Comparison of ENCODE assay signal across 8 cellular contexts in the genomic region with DNA sequence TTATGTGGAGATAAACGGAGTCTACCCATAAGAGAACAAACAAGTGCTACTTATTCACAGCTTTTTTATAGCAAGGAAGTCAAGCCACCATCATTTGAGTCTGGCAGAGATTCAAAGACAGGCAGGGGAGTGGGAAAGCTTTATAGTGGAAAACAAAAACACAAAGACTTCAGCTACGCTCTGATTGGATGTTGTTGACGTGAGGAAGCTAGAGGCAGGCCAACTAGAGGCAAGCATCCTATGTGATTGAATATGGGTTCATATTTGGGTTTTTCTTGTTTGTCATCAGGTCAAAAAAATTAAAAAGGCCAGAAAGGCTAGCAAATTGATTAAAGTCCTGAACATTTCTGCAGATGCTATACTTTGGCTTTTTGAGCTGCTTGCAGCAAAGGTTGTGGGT. TPM values are rescaled to one million over a fixed set of nuclear protein-coding genes. Genes with fewer than 3 reads are reported as not detected.
DNase-seq lines count a peak whose midpoint lies in the region; ATAC-seq and TF ChIP-seq lines count a peak whose summit lies in the region.

No MANE protein-coding gene starts in this region.

- BruUV-seq in IMR-90 (replicated peaks; lab: Mats Ljungman, UMichigan), result no TSS peak

- H3K4me1 ChIP-seq in CD8-positive, alpha-beta T cell (ENCODE audit: insufficient read depth, low read length), result no peaks in the 10 kb centered on the region
- no peaks in the 10 kb centered on the region; the same call in 1 of the 2 replicates for H3K4me1 ChIP-seq in IMR-90 (ENCODE audit: control insufficient read depth, insufficient read depth, low read length)

- H3K56ac ChIP-seq in IMR-90 (ENCODE audit: extremely low read depth, insufficient read depth, low read length), result no peak overlapping the region

- H3K27ac Mint-ChIP-seq in CD8-positive, alpha-beta T cell, result no peak overlapping the region
- no peak overlapping the region for H3K27ac Mint-ChIP-seq in activated naive CD8-positive, alpha-beta T cell treated with anti-CD3 and anti-CD28 coated beads, Interleukin-2, amount 10 ng/mL, durations not matched to agents 7 days and 5 days
- no peak overlapping the region for H3K27ac Mint-ChIP-seq in naive B cell

- H3K9me1 ChIP-seq in IMR-90 (ENCODE audit: insufficient read depth, low read length), result no peaks in the 10 kb centered on the region; the same call in 1 of the 2 replicates

- H3K18ac ChIP-seq in IMR-90 (ENCODE audit: low read depth, low read length), result no peak overlapping the region

- H3K9me3 Mint-ChIP-seq in CD8-positive, alpha-beta T cell, result no peaks in the 10 kb centered on the region
- H3K9me3 Mint-ChIP-seq in activated naive CD8-positive, alpha-beta T cell treated with anti-CD3 and anti-CD28 coated beads, Interleukin-2, amount 10 ng/mL, durations not matched to agents 7 days and 5 days, result no peaks in the 10 kb centered on the region
- H3K9me3 Mint-ChIP-seq in naive B cell, result peaks cover 0 to 20% (median 3%) of the 10 kb centered on the region in 7 donors

- DNase-seq in CD8-positive, alpha-beta T cell, result no peak
- no peak for DNase-seq in IMR-90
- DNase-seq in activated naive CD8-positive, alpha-beta T cell treated with anti-CD3 and anti-CD28 coated beads, Interleukin-2, amount 10 ng/mL, durations not matched to agents 7 days and 5 days, result no peak
- no peak for DNase-seq in naive B cell
- DNase-seq in cortex of kidney (lab: John Stamatoyannopoulos, UW), result no peak
- DNase-seq in stimulated activated CD4-positive, alpha-beta T cell treated with anti-CD3 and anti-CD28 coated beads, Interleukin-2, amount 100 ng/mL, for 48 hours, result no peak

- H3K4me3 Mint-ChIP-seq in CD8-positive, alpha-beta T cell, result peak overlapping the region; percentile 59
- H3K4me3 Mint-ChIP-seq in activated naive CD8-positive, alpha-beta T cell treated with anti-CD3 and anti-CD28 coated beads, Interleukin-2, amount 10 ng/mL, durations not matched to agents 7 days and 5 days, result peak overlapping the region; percentile 28
- peak overlapping the region in 7 of 8 donors; percentile 13 to 96 (median 88) for H3K4me3 Mint-ChIP-seq in naive B cell

- in situ Hi-C loops in IMR-90 (cut with MboI; ENCODE audit: low sequenced_read_pairs), result no loop called here

- H3K36me3 Mint-ChIP-seq in CD8-positive, alpha-beta T cell, result peaks cover 6% of the 10 kb centered on the region
- H3K36me3 Mint-ChIP-seq in activated naive CD8-positive, alpha-beta T cell treated with anti-CD3 and anti-CD28 coated beads, Interleukin-2, amount 10 ng/mL, durations not matched to agents 7 days and 5 days, result no peaks in the 10 kb centered on the region
- no peaks in the 10 kb centered on the region for H3K36me3 Mint-ChIP-seq in naive B cell

- H3K4ac ChIP-seq in IMR-90 (ENCODE audit: low read depth, low read length), result no peak overlapping the region

- H3K4me3 ChIP-seq in CD8-positive, alpha-beta T cell (ENCODE audit: low read depth, low read length), result no peak overlapping the region
- H3K4me3 ChIP-seq in IMR-90 (ENCODE audit: insufficient read depth, low read depth, low read length), result no peak overlapping the region

- H3K36me3 ChIP-seq in CD8-positive, alpha-beta T cell (ENCODE audit: insufficient read depth, low read length), result no peaks in the 10 kb centered on the region
- H3K36me3 ChIP-seq in IMR-90 (ENCODE audit: control insufficient read depth, insufficient read depth, low read length), result peaks cover 4% of the 10 kb centered on the region; the same call in 1 of the 2 replicates

- H2AFZ ChIP-seq in IMR-90 (replicated peaks; ENCODE audit: low read length, poor library complexity), result no peak overlapping the region

- intact Hi-C loops in CD8-positive, alpha-beta T cell (cut with DNase I, micrococcal nuclease), result loop anchor here in 1 of 2 experiments (2.0 kb wide), 1 partner anchor 30 kb away; no protein-coding TSS in a partner anchor
- intact Hi-C loops in IMR-90 (cut with micrococcal nuclease), result loop anchor here (5.0 kb wide), 1 partner anchor 103 kb away; the partner anchor contains the start of gene MORF4L2

- no peak overlapping the region for H4K91ac ChIP-seq in IMR-90 (ENCODE audit: insufficient read depth, low read depth, low read length)

- 100% methylated on average over 1 of the region's 3 CpGs; no CpG with 5 or more reads in 1 of the 2 experiments for WGBS in IMR-90 (ENCODE audit: extremely low coverage in 2 of 2, insufficient read length in 1 of 2), 2 experiments

- no peak overlapping the region for H2BK120ac ChIP-seq in IMR-90 (ENCODE audit: low read depth, low read length)

- no peak overlapping the region for H3K9ac ChIP-seq in IMR-90 (ENCODE audit: low read depth, low read length)

- no peaks in the 10 kb centered on the region for H3K27me3 ChIP-seq in CD8-positive, alpha-beta T cell (ENCODE audit: insufficient read depth, low read length)
- no peaks in the 10 kb centered on the region for H3K27me3 ChIP-seq in IMR-90 (ENCODE audit: control insufficient read depth, insufficient read depth, low read length)

- peaks cover 14% of the 10 kb centered on the region for H3K4me1 Mint-ChIP-seq in CD8-positive, alpha-beta T cell (ENCODE audit: low read depth)
- no peaks in the 10 kb centered on the region for H3K4me1 Mint-ChIP-seq in activated naive CD8-positive, alpha-beta T cell treated with anti-CD3 and anti-CD28 coated beads, Interleukin-2, amount 10 ng/mL, durations not matched to agents 7 days and 5 days
- H3K4me1 Mint-ChIP-seq in naive B cell, result peaks cover 5 to 9% (median 6%) of the 10 kb centered on the region in 3 donors

- no peak overlapping the region for H4K5ac ChIP-seq in IMR-90 (ENCODE audit: low read depth, low read length)

- no peak overlapping the region for H2BK20ac ChIP-seq in IMR-90 (ENCODE audit: low read depth, low read length)

- H3K27ac ChIP-seq in CD8-positive, alpha-beta T cell (ENCODE audit: low read depth, low read length), result no peak overlapping the region
- no peak overlapping the region for H3K27ac ChIP-seq in IMR-90 (ENCODE audit: insufficient read depth, low read length)

- TF ChIP-seq RAD21 in IMR-90 (IDR thresholded peaks at IDR 0.05; ENCODE audit: low read length), result no peak

- no peak for TF ChIP-seq POLR2A in IMR-90 (IDR thresholded peaks at IDR 0.05; ENCODE audit: low read depth, low read length)

- H3K79me1 ChIP-seq in IMR-90 (ENCODE audit: low read depth in 1 of 2, low read length in 2 of 2), result peaks cover 6 to 24% of the 10 kb centered on the region in 2 experiments; a peak in 2 of 4 replicates

- POLR2A ChIA-PET in CD8-positive, alpha-beta T cell (lab: Charles Lee), result no interaction called here
- POLR2A ChIA-PET in IMR-90 (lab: Charles Lee; ENCODE audit: unreplicated experiment), result no interaction called here
- POLR2A ChIA-PET in activated naive CD8-positive, alpha-beta T cell treated with anti-CD3 and anti-CD28 coated beads, Interleukin-2, amount 10 ng/mL, durations not matched to agents 7 days and 5 days (lab: Charles Lee), result no interaction called here

- TF ChIP-seq CTCF in CD8-positive, alpha-beta T cell (IDR thresholded peaks at IDR 0.05), result no peak
- no peak for TF ChIP-seq CTCF in IMR-90 (conservative IDR thresholded peaks at IDR 0.05; ENCODE audit: low read depth, low read length)

- no peak overlapping the region for H2BK5ac ChIP-seq in IMR-90 (ENCODE audit: low read depth, low read length, poor library complexity, severe bottlenecking)

- CTCF ChIA-PET in CD8-positive, alpha-beta T cell (lab: Charles Lee), result no interaction called here
- CTCF ChIA-PET in IMR-90 (lab: Yijun Ruan, JAX), result no interaction called here

- no peak overlapping the region for H2BK15ac ChIP-seq in IMR-90 (ENCODE audit: low read depth, low read length)

- no peak for ATAC-seq in CD8-positive, alpha-beta T cell
- ATAC-seq in IMR-90 (ENCODE audit: low read depth) (no peak), naive B cell (ENCODE audit: low read depth in 2 of 2) (no peak), GM21529 (IDR thresholded peaks at IDR 0.05; ENCODE audit: unreplicated experiment) (no peak), HG03457 (IDR thresholded peaks at IDR 0.05; ENCODE audit: unreplicated experiment) (no peak)
- ATAC-seq in activated naive CD8-positive, alpha-beta T cell treated with anti-CD3 and anti-CD28 coated beads, Interleukin-2, amount 10 ng/mL, durations not matched to agents 7 days and 5 days (ENCODE audit: low read depth), result no peak

- peaks cover 2% of the 10 kb centered on the region for H3K27me3 Mint-ChIP-seq in CD8-positive, alpha-beta T cell (ENCODE audit: low read depth)
- peaks cover 6% of the 10 kb centered on the region for H3K27me3 Mint-ChIP-seq in activated naive CD8-positive, alpha-beta T cell treated with anti-CD3 and anti-CD28 coated beads, Interleukin-2, amount 10 ng/mL, durations not matched to agents 7 days and 5 days
- peaks cover 0 to 9% (median 9%) of the 10 kb centered on the region in 3 donors for H3K27me3 Mint-ChIP-seq in naive B cell

- dilution Hi-C loops in IMR-90 (cut with HindIII; ENCODE audit: low sequenced_read_pairs, unreplicated experiment), result no loop called here

- no peak overlapping the region for H2AK9ac ChIP-seq in IMR-90 (replicated peaks; ENCODE audit: low read depth, low read length, poor library complexity)

- no peak overlapping the region for H3K14ac ChIP-seq in IMR-90 (replicated peaks; ENCODE audit: low read depth, low read length)

- no peaks in the 10 kb centered on the region for H3K9me3 ChIP-seq in CD8-positive, alpha-beta T cell (ENCODE audit: low read length)
- no peaks in the 10 kb centered on the region for H3K9me3 ChIP-seq in IMR-90 (ENCODE audit: control insufficient read depth, insufficient read depth, low read length)

- 0 out of 2 replicates have a peak overlapping the region, but pooled peaks have one; percentile 16 for H3K4me2 ChIP-seq in IMR-90 (ENCODE audit: low read depth, low read length)

- H4K8ac ChIP-seq in IMR-90 (ENCODE audit: low read depth in 2 of 2, low read length in 2 of 2), result no peak overlapping the region

- 0 out of 2 replicates have a peak overlapping the region, but pooled peaks have one; percentile 29 for H3K23ac ChIP-seq in IMR-90 (ENCODE audit: low read depth, low read length)

- H4K20me1 ChIP-seq in IMR-90 (ENCODE audit: insufficient read depth, low read length), result no peaks in the 10 kb centered on the region

- H2AK5ac ChIP-seq in IMR-90 (ENCODE audit: low read depth, low read length), result no peak overlapping the region

RNA-seq across cellular contexts. Expression of gene TCEAL4, which starts 0.7 kb away (rescaled TPM):
- total RNA-seq in CD8-positive, alpha-beta T cell, result 10 to 100 TPM; 10.5 to 10.7 TPM
- total RNA-seq in IMR-90 (2012; rRNA removed), result 11.1 and 16.7 TPM in 2 replicates
- 27.3 and 31.9 TPM in 2 replicates for polyA plus RNA-seq in IMR-90 (2012; rRNA removed)
- polyA plus RNA-seq in IMR-90 (2012; cell fraction: cytosol; rRNA removed), result 8.5 and 18.2 TPM in 2 replicates
- 7.3 and 25.4 TPM in 2 replicates for polyA plus RNA-seq in IMR-90 (2012; cell fraction: nucleus; rRNA removed; ENCODE audit: low replicate concordance)
- total RNA-seq in activated naive CD8-positive, alpha-beta T cell treated with anti-CD3 and anti-CD28 coated beads, Interleukin-2, amount 10 ng/mL, durations not matched to agents 7 days and 5 days, result 1 to 10 TPM; 6.0 to 6.7 TPM
- polyA plus RNA-seq in naive B cell (ENCODE audit: low read depth in 6 of 6), result 10 to 100 TPM; 12.0 to 23.0 (median 16.0) TPM

RNA-seq across cellular contexts. Expression of gene TCEAL3, which starts 23.2 kb away (rescaled TPM):
- total RNA-seq in CD8-positive, alpha-beta T cell, result 1 to 10 TPM; 7.3 to 7.6 TPM
- total RNA-seq in IMR-90 (2012; rRNA removed), result 3.2 and 13.1 TPM in 2 replicates
- polyA plus RNA-seq in IMR-90 (2012; rRNA removed) (21.9 and 24.2 TPM in 2 replicates), naive B cell (ENCODE audit: low read depth in 6 of 6) (1 to 10 TPM; 3.5 to 8.0 (median 5.3) TPM)
- 10.3 and 15.0 TPM in 2 replicates for polyA plus RNA-seq in IMR-90 (2012; cell fraction: cytosol; rRNA removed)
- 1.8 and 7.0 TPM in 2 replicates for polyA plus RNA-seq in IMR-90 (2012; cell fraction: nucleus; rRNA removed; ENCODE audit: low replicate concordance)
- total RNA-seq in activated naive CD8-positive, alpha-beta T cell treated with anti-CD3 and anti-CD28 coated beads, Interleukin-2, amount 10 ng/mL, durations not matched to agents 7 days and 5 days, result 1 to 10 TPM; 6.1 to 6.7 TPM

RNA-seq across cellular contexts. Expression of gene TCEAL1, which starts 44.2 kb away (rescaled TPM):
- total RNA-seq in CD8-positive, alpha-beta T cell, result 1 to 10 TPM; 3.4 to 4.2 TPM
- 9.1 and 15.0 TPM in 2 replicates for total RNA-seq in IMR-90 (2012; rRNA removed)
- polyA plus RNA-seq in IMR-90 (2012; rRNA removed), result 18.8 and 21.8 TPM in 2 replicates
- polyA plus RNA-seq in IMR-90 (2012; cell fraction: cytosol; rRNA removed), result 8.8 and 11.6 TPM in 2 replicates
- polyA plus RNA-seq in IMR-90 (2012; cell fraction: nucleus; rRNA removed; ENCODE audit: low replicate concordance), result 7.4 and 22.6 TPM in 2 replicates
- total RNA-seq in activated naive CD8-positive, alpha-beta T cell treated with anti-CD3 and anti-CD28 coated beads, Interleukin-2, amount 10 ng/mL, durations not matched to agents 7 days and 5 days, result 10 to 100 TPM; 10.1 TPM
- 10 to 100 TPM; 23.2 to 74.4 (median 26.0) TPM for polyA plus RNA-seq in naive B cell (ENCODE audit: low read depth in 6 of 6)

Comparison
In these comparisons a context has a peak if more than half of its experiments do, and no peak if none do; other contexts are left out.
1. H3K4me3 Mint-ChIP-seq: peak in every context shown above with its lines; median percentile 88 in naive B cell; 59 in CD8-positive, alpha-beta T cell; 28 in activated naive CD8-positive, alpha-beta T cell treated with anti-CD3 and anti-CD28 coated beads, Interleukin-2, amount 10 ng/mL, durations not matched to agents 7 days and 5 days.